In genomic region chr17:918102-918740, GRCh38 we compare ENCODE assay signal across 15 cellular contexts.
DNase-seq lines count a peak whose midpoint lies in the region; ATAC-seq, FAIRE-seq and TF ChIP-seq lines count a peak whose summit lies in the region.
"Had no signal": no experiment of that assay in that cellular context is flagged by ENCODE, and none has a peak within 500 bp of the region (broad histone marks: within the 10 kb centered on the region; RNA-seq: fewer than 3 reads in every experiment).

No MANE protein-coding gene starts in this region.

- no peaks in the 10 kb centered on the region for H3K23me2 ChIP-seq in H1 (ENCODE audit: low read depth, low read length)

- CTCF ChIA-PET in H1 (lab: Charles Lee; ENCODE audit: partially characterized antibody) = interaction anchor here (1.0 to 4.5 kb wide), 4 partner anchors 11 to 57 kb away, joined by 3 to 22 read pairs (median 5); no protein-coding TSS in a partner anchor

- FAIRE-seq in H1 (lab: Jason Lieb, UNC) (no peak), D721Med (lab: Jason Lieb, UNC) (no peak)
- FAIRE-seq: GM19239, keratinocyte had no signal

- TF ChIP-seq CTCF in H1 (IDR thresholded peaks at IDR 0.05; ENCODE audit: control extremely low read depth in 1 of 3, insufficient read depth in 1 of 3, low read depth in 1 of 3, low read length in 3 of 3) = no peak
- TF ChIP-seq CTCF in left lung (IDR thresholded peaks at IDR 0.05) = no peak
- TF ChIP-seq CTCF in stomach (IDR thresholded peaks at IDR 0.05) = no peak
- no peak for TF ChIP-seq CTCF in D721Med (IDR thresholded peaks at IDR 0.05; ENCODE audit: insufficient read depth, missing control alignments)
- no peak for TF ChIP-seq CTCF in GM13976 (IDR thresholded peaks at IDR 0.05; ENCODE audit: borderline replicate concordance, control extremely low read depth, extremely low read depth, insufficient read depth, missing control alignments)

- no peak overlapping the region for H2AK5ac ChIP-seq in H1 (ENCODE audit: low read depth, low read length)

- H3K9me2 ChIP-seq in GM23248 (ENCODE audit: insufficient read depth) = no peaks in the 10 kb centered on the region
- H3K9me2 ChIP-seq: SK-N-SH had no signal

- H3K9ac ChIP-seq in GM23248 = peak overlapping the region; percentile 75
- no peak overlapping the region for H3K9ac ChIP-seq in H1 (replicated peaks in 1 of 4; ENCODE audit: extremely low read depth in 1 of 4, low read depth in 3 of 4, low read length in 3 of 4)
- H3K9ac ChIP-seq: BLaER1, SK-N-SH had no signal

- H3K9me3 ChIP-seq in GM23248 (ENCODE audit: low read depth) (no peaks in the 10 kb centered on the region), H1 (ENCODE audit: insufficient read depth in 2 of 2, low read depth in 1 of 2, low read length in 1 of 2) (no peaks in the 10 kb centered on the region), left lung (no peaks in the 10 kb centered on the region), stomach (no peaks in the 10 kb centered on the region)
- H3K9me3 ChIP-seq: SK-N-SH had no signal

- H3K27me3 ChIP-seq in GM23248 (replicated peaks; ENCODE audit: insufficient read depth) (no peaks in the 10 kb centered on the region), H1 (replicated peaks in 1 of 4; ENCODE audit: control insufficient read depth in 3 of 4, extremely low read depth in 1 of 4, insufficient read depth in 3 of 4, low read length in 3 of 4) (no peaks in the 10 kb centered on the region), left lung (no peaks in the 10 kb centered on the region), stomach (no peaks in the 10 kb centered on the region)
- H3K27me3 ChIP-seq: BLaER1 had no signal

- DNase-seq in GM23248 (peak; percentile 35), H1 (ENCODE audit: low read depth in 1 of 2, low spot score in 2 of 2) (no peak), left lung (peak in 1 of 2 donors; percentile 62), stomach (no peak), NCI-H2107 (lab: John Stamatoyannopoulos, UW) (no peak), D721Med (ENCODE audit: insufficient read length, low spot score) (no peak), GM13976 (ENCODE audit: low spot score) (no peak)
- DNase-seq: amniotic stem cell; SK-N-SH; stimulated activated CD4-positive, alpha-beta T cell treated with anti-CD3 and anti-CD28 coated beads, Interleukin-15, amount 100 ng/mL, for 24 hours had no signal

- no peak overlapping the region for H2BK15ac ChIP-seq in H1 (ENCODE audit: low read length)

- TF ChIP-seq RAD21 in H1 (IDR thresholded peaks at IDR 0.05 in 1 of 2, conservative IDR thresholded peaks at IDR 0.05 in 1 of 2; ENCODE audit: low read depth in 2 of 2, low read length in 2 of 2) = no peak

- no peak overlapping the region for H4K8ac ChIP-seq in H1 (ENCODE audit: extremely low read depth, insufficient read depth, low read length)

- H3K4me1 ChIP-seq in GM23248 (ENCODE audit: insufficient read depth) (peaks cover 13% of the 10 kb centered on the region), H1 (replicated peaks in 1 of 4; ENCODE audit: control insufficient read depth in 3 of 4, insufficient read depth in 4 of 4, low read length in 3 of 4) (peaks cover 2 to 20% (median 4%) of the 10 kb centered on the region in 4 experiments; a peak in 5 of 7 replicates), left lung (peaks cover 0 to 16% of the 10 kb centered on the region in 2 donors), stomach (peaks cover 0 to 37% (median 13%) of the 10 kb centered on the region in 4 donors)

- no peak overlapping the region for H4K5ac ChIP-seq in H1 (ENCODE audit: insufficient read length, low read depth, low read length)

- no peak overlapping the region for H2BK5ac ChIP-seq in H1 (ENCODE audit: low read depth, low read length)

- H2BK12ac ChIP-seq in H1 (ENCODE audit: low read depth, low read length) = peak overlapping the region; percentile 46; the same call in 1 of the 2 replicates

- H2BK20ac ChIP-seq in H1 (ENCODE audit: low read length) = no peak overlapping the region

- ATAC-seq in left lung (no peak), GM19328 (IDR thresholded peaks at IDR 0.05; ENCODE audit: unreplicated experiment) (no peak)

- TF ChIP-seq EP300 in H1 (IDR thresholded peaks at IDR 0.05; ENCODE audit: borderline replicate concordance in 1 of 2, low read depth in 2 of 2, low read length in 2 of 2) = no peak
- TF ChIP-seq EP300 in stomach (IDR thresholded peaks at IDR 0.05) = no peak

- intact Hi-C loops in left lung (cut with DNase I) = no loop called here
- intact Hi-C loops in stomach (cut with DNase I; ENCODE audit: low total_unique reads) = no loop called here

- no peaks in the 10 kb centered on the region for H3K36me3 ChIP-seq in GM23248 (ENCODE audit: low read depth)
- 0 out of 8 replicates have a peak, but pooled peaks cover 0 to 3% (median 0%) of the 10 kb centered on the region in 4 experiments for H3K36me3 ChIP-seq in H1 (ENCODE audit: control insufficient read depth in 2 of 4, insufficient read depth in 4 of 4, low read length in 3 of 4)
- H3K36me3 ChIP-seq in left lung = no peaks in the 10 kb centered on the region
- H3K36me3 ChIP-seq in stomach = no peaks in the 10 kb centered on the region

- no peak overlapping the region for H2BK120ac ChIP-seq in H1 (replicated peaks; ENCODE audit: low read depth, low read length)

- H3K23ac ChIP-seq in H1 (ENCODE audit: insufficient read length) = no peak overlapping the region

- no peak overlapping the region for H3K18ac ChIP-seq in H1 (ENCODE audit: extremely low read depth, low read length)

- H3F3A ChIP-seq in GM23248 (ENCODE audit: insufficient read depth) = peaks cover 11% of the 10 kb centered on the region; the same call in 1 of the 2 replicates

- WGBS in GM23248 (ENCODE audit: low coverage in 1 of 2, low lambda C conversion rate in 2 of 2, missing lambda C conversion rate in 2 of 2), 2 experiments = 51% methylated on average over 26 of the region's 26 CpGs
- 84% methylated on average over 26 of the region's 26 CpGs; no CpG with 5 or more reads in 1 of the 2 experiments for WGBS in H1 (ENCODE audit: extremely low coverage in 1 of 2, insufficient coverage in 1 of 2, insufficient read length in 1 of 2, insufficient replicate concordance in 2 of 2, low coverage in 1 of 2, low lambda C conversion rate in 2 of 2, missing lambda C conversion rate in 1 of 2), 2 experiments
- 76 to 89% (median 87%) methylated on average over 26 of the region's 26 CpGs for WGBS in stomach, 5 donors

- peaks cover 27% of the 10 kb centered on the region for H3K79me1 ChIP-seq in H1 (ENCODE audit: low read depth, low read length)

- peak overlapping the region; percentile 75 for H2AFZ ChIP-seq in GM23248
- H2AFZ ChIP-seq in H1 (ENCODE audit: low read length) = no peak overlapping the region

- H4K91ac ChIP-seq in H1 (replicated peaks; ENCODE audit: insufficient read length, low read length) = no peak overlapping the region

- H3K4ac ChIP-seq in H1 (replicated peaks; ENCODE audit: insufficient read length, low read depth, low read length) = no peak overlapping the region

- peak overlapping the region; percentile 34 for H3K27ac ChIP-seq in GM23248
- no peak overlapping the region for H3K27ac ChIP-seq in H1 (ENCODE audit: low read depth, low read length)
- peak overlapping the region; percentile 55 to 69 for H3K27ac ChIP-seq in left lung
- H3K27ac ChIP-seq in stomach = peak overlapping the region in 3 of 5 donors; percentile 50 to 66 (median 60)
- H3K27ac ChIP-seq: BLaER1 had no signal

- POLR2A ChIA-PET in H1 (lab: Charles Lee; ENCODE audit: partially characterized antibody) = interaction anchor here (0.9 to 1.8 kb wide), 4 partner anchors 14 to 60 kb away, joined by 3 to 5 read pairs (median 4); no protein-coding TSS in a partner anchor

- TF ChIP-seq POLR2A in H1 (IDR thresholded peaks at IDR 0.05; ENCODE audit: control extremely low read depth in 1 of 2, low read depth in 2 of 2, low read length in 2 of 2) = no peak
- TF ChIP-seq POLR2A in stomach (IDR thresholded peaks at IDR 0.05) = no peak

- in situ Hi-C loops in GM23248 (cut with MboI) (no loop called here), GM13976 (cut with MboI; ENCODE audit: low sequenced_read_pairs, unreplicated experiment) (no loop called here)

- H3K4me2 ChIP-seq in GM23248 (ENCODE audit: unreplicated experiment) (peak overlapping the region; percentile 74), H1 (ENCODE audit: insufficient read depth in 1 of 2, low read depth in 2 of 2, low read length in 2 of 2) (no peak overlapping the region)
- H3K4me2 ChIP-seq: BLaER1, SK-N-SH had no signal

- H3K79me2 ChIP-seq in GM23248 (ENCODE audit: insufficient read depth) (peaks cover 94% of the 10 kb centered on the region), H1 (ENCODE audit: control insufficient read depth in 1 of 2, insufficient read depth in 2 of 2, low read length in 2 of 2) (peaks cover 0 to 75% of the 10 kb centered on the region in 2 experiments; a peak in 2 of 4 replicates)

- H3K56ac ChIP-seq in H1 (replicated peaks; ENCODE audit: insufficient read length, low read depth, low read length) = no peak overlapping the region

- no peak overlapping the region for H3K14ac ChIP-seq in H1 (ENCODE audit: insufficient read length)

- H3K4me3 ChIP-seq in GM23248 = peak overlapping the region; percentile 57
- H3K4me3 ChIP-seq in H1 (ENCODE audit: extremely low read depth in 1 of 4, insufficient read depth in 2 of 4, low read depth in 3 of 4, low read length in 4 of 4) = no peak overlapping the region
- H3K4me3 ChIP-seq in left lung = no peak overlapping the region
- H3K4me3 ChIP-seq in stomach = no peak overlapping the region
- H3K4me3 ChIP-seq: BLaER1, coronary artery had no signal

- H4K20me1 ChIP-seq in GM23248 (ENCODE audit: insufficient read depth) (no peaks in the 10 kb centered on the region), H1 (replicated peaks in 1 of 2; ENCODE audit: control insufficient read depth in 1 of 2, insufficient read depth in 2 of 2, low read length in 2 of 2) (peaks cover 0 to 3% of the 10 kb centered on the region in 2 experiments)

TF ChIP-seq in H1, 55 proteins besides CTCF, POLR2A, EP300 and RAD21:
- TF ChIP-seq JUN (IDR thresholded peaks at IDR 0.05; ENCODE audit: low read depth, low read length) = no peak
- TF ChIP-seq E2F6 (IDR thresholded peaks at IDR 0.05) = peak; percentile 25; the same call in 1 of the 2 replicates
